ENCODE assay signal across 21 cellular contexts in the genomic region with DNA sequence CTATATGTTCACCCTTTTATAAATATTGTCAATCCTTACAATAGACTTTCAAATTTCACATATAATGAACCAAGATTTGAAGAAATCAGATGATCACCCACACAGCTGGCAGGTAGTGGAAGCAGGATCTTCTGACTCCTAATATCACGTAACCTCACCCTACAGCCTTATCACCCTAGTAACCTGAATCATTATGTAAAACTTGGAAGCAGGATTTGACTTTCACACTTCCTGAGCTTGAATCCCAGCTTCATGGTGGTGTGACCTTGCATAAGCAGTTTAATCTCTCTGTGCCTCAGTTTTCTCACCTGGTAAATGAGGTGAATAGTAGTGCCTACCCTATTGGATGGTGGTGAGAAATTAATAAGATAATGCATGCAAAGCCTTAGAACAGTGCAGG. TPM values are rescaled to one million over a fixed set of nuclear protein-coding genes. Genes with fewer than 3 reads are reported as not detected.
DNase-seq lines count a peak whose midpoint lies in the region; ATAC-seq, FAIRE-seq and TF ChIP-seq lines count a peak whose summit lies in the region.
"Had no signal": no experiment of that assay in that cellular context is flagged by ENCODE, and none has a peak within 500 bp of the region (broad histone marks: within the 10 kb centered on the region; RNA-seq: fewer than 3 reads in every experiment).

No MANE protein-coding gene starts in this region.

- peaks cover 4% of the 10 kb centered on the region for H3K36me3 Mint-ChIP-seq in activated T-helper 2 cell treated with anti-CD3 and anti-CD28 coated beads, Interferon-gamma antibody, Interleukin-2, Interleukin-4, amounts not matched to agents 10 μg/mL and 5 μg/mL and 100 μg/mL, durations not matched to agents 14 hours and 24 hours and 36 hours (ENCODE audit: low read depth)

- no peaks in the 10 kb centered on the region for H3K27me3 Mint-ChIP-seq in activated T-helper 2 cell treated with anti-CD3 and anti-CD28 coated beads, Interferon-gamma antibody, Interleukin-2, Interleukin-4, amounts not matched to agents 10 μg/mL and 5 μg/mL and 100 μg/mL, durations not matched to agents 14 hours and 24 hours and 36 hours (ENCODE audit: low read depth)

- no peak overlapping the region for H3K18ac ChIP-seq in mesenchymal stem cell (ENCODE audit: low read depth in 1 of 2, low read length in 2 of 2)

- no peak overlapping the region for H3K27ac Mint-ChIP-seq in activated T-helper 2 cell treated with anti-CD3 and anti-CD28 coated beads, Interferon-gamma antibody, Interleukin-2, Interleukin-4, amounts not matched to agents 10 μg/mL and 5 μg/mL and 100 μg/mL, durations not matched to agents 14 hours and 24 hours and 36 hours

- no peak overlapping the region for H3K14ac ChIP-seq in mesenchymal stem cell (ENCODE audit: low read length in 2 of 2)

- no peak overlapping the region for H4K91ac ChIP-seq in mesenchymal stem cell (ENCODE audit: low read length)

- TF ChIP-seq POLR2A in A549 (IDR thresholded peaks at IDR 0.05; ENCODE audit: low read length), result no peak
- no peak for TF ChIP-seq POLR2A in body of pancreas (IDR thresholded peaks at IDR 0.05)

- H3K9me3 ChIP-seq in A549 (peaks cover 27% of the 10 kb centered on the region), mesenchymal stem cell (ENCODE audit: control insufficient read depth, low read length) (peaks cover 17% of the 10 kb centered on the region), smooth muscle cell (replicated peaks; ENCODE audit: low read depth) (no peaks in the 10 kb centered on the region), body of pancreas (no peaks in the 10 kb centered on the region)

- intact Hi-C loops in activated T-helper 2 cell treated with anti-CD3 and anti-CD28 coated beads, Interferon-gamma antibody, Interleukin-2, Interleukin-4, amounts not matched to agents 10 μg/mL and 5 μg/mL and 100 μg/mL, durations not matched to agents 14 hours and 24 hours and 36 hours (cut with micrococcal nuclease), result no loop called here
- intact Hi-C loops in body of pancreas (cut with DNase I), result no loop called here

- H3K4me2 ChIP-seq in A549, result no peak overlapping the region
- no peak overlapping the region for H3K4me2 ChIP-seq in mesenchymal stem cell (ENCODE audit: low read length, poor library complexity, severe bottlenecking)
- peak overlapping the region; percentile 42 for H3K4me2 ChIP-seq in smooth muscle cell

- CTCF ChIA-PET in A549 (lab: Yijun Ruan, JAX), result interaction anchor here (0.7 to 1.1 kb wide), 2 partner anchors 60 to 75 kb away, joined by 3 to 4 read pairs; no protein-coding TSS in a partner anchor

- peaks cover 2% of the 10 kb centered on the region for H3K4me1 Mint-ChIP-seq in activated T-helper 2 cell treated with anti-CD3 and anti-CD28 coated beads, Interferon-gamma antibody, Interleukin-2, Interleukin-4, amounts not matched to agents 10 μg/mL and 5 μg/mL and 100 μg/mL, durations not matched to agents 14 hours and 24 hours and 36 hours (ENCODE audit: low read depth)
- H3K4me1 Mint-ChIP-seq: CD4-positive, alpha-beta memory T cell had no signal

- H3K4ac ChIP-seq in mesenchymal stem cell (ENCODE audit: low read depth in 1 of 2, low read length in 2 of 2), result no peak overlapping the region

- H3K36me3 ChIP-seq in mesenchymal stem cell (ENCODE audit: control insufficient read depth in 1 of 2, insufficient read depth in 2 of 2, low read depth in 1 of 2, low read length in 2 of 2), result peaks cover 0 to 5% of the 10 kb centered on the region in 2 experiments
- H3K36me3 ChIP-seq in smooth muscle cell (ENCODE audit: low read depth), result no peaks in the 10 kb centered on the region
- H3K36me3 ChIP-seq in body of pancreas (replicated peaks in 1 of 2; ENCODE audit: insufficient read depth in 1 of 2, low read depth in 2 of 2), result no peaks in the 10 kb centered on the region

- peaks cover 14% of the 10 kb centered on the region for H3K4me1 ChIP-seq in A549
- H3K4me1 ChIP-seq in mesenchymal stem cell (ENCODE audit: control insufficient read depth, insufficient read depth, low read depth, low read length), result peaks cover 9% of the 10 kb centered on the region
- peaks cover 20% of the 10 kb centered on the region for H3K4me1 ChIP-seq in smooth muscle cell (ENCODE audit: low read depth)
- H3K4me1 ChIP-seq in body of pancreas, result no peaks in the 10 kb centered on the region

- POLR2A ChIA-PET in A549 (lab: Yijun Ruan, JAX), result no interaction called here

- TF ChIP-seq CTCF in A549 (IDR thresholded peaks at IDR 0.05), result no peak
- TF ChIP-seq CTCF in smooth muscle cell (IDR thresholded peaks at IDR 0.05; ENCODE audit: borderline replicate concordance, insufficient read depth, poor library complexity, severe bottlenecking), result no peak
- no peak for TF ChIP-seq CTCF in body of pancreas (IDR thresholded peaks at IDR 0.05)

- peaks cover 24% of the 10 kb centered on the region for H3K9me3 Mint-ChIP-seq in activated T-helper 2 cell treated with anti-CD3 and anti-CD28 coated beads, Interferon-gamma antibody, Interleukin-2, Interleukin-4, amounts not matched to agents 10 μg/mL and 5 μg/mL and 100 μg/mL, durations not matched to agents 14 hours and 24 hours and 36 hours

- no peak overlapping the region for H2BK12ac ChIP-seq in mesenchymal stem cell (ENCODE audit: low read length in 2 of 2)

- TF ChIP-seq RAD21 in A549 (conservative IDR thresholded peaks at IDR 0.05 in 1 of 2, IDR thresholded peaks at IDR 0.05 in 1 of 2), result no peak

- no peak for ATAC-seq in A549
- no peak for ATAC-seq in body of pancreas

- peak overlapping the region in 1 of 2 experiments; percentile 23 for H3K23ac ChIP-seq in mesenchymal stem cell (ENCODE audit: low read length in 2 of 2)

- peak overlapping the region; percentile 19 for H2AK5ac ChIP-seq in mesenchymal stem cell (ENCODE audit: low read length, severe bottlenecking)

- no peak overlapping the region for H2AFZ ChIP-seq in mesenchymal stem cell (ENCODE audit: low read depth, low read length)
- no peak overlapping the region for H2AFZ ChIP-seq in smooth muscle cell (ENCODE audit: low read depth)

- peaks cover 20% of the 10 kb centered on the region for H3F3A ChIP-seq in smooth muscle cell (ENCODE audit: low read depth)

- H3K4me3 ChIP-seq in A549 (no peak overlapping the region), mesenchymal stem cell (ENCODE audit: insufficient read depth in 1 of 2, low read depth in 1 of 2, low read length in 2 of 2) (no peak overlapping the region), smooth muscle cell (no peak overlapping the region), body of pancreas (no peak overlapping the region)

- WGBS in A549 (ENCODE audit: missing lambda C conversion rate), result 88% methylated on average over 1 of the region's 1 CpG
- 100% methylated on average over 1 of the region's 1 CpG for WGBS in mesenchymal stem cell
- WGBS in smooth muscle cell (ENCODE audit: low lambda C conversion rate), result 97% methylated on average over 1 of the region's 1 CpG
- 89% methylated on average over 1 of the region's 1 CpG for WGBS in body of pancreas, 2 donors

- H2BK120ac ChIP-seq in mesenchymal stem cell (ENCODE audit: low read depth, low read length), result no peak overlapping the region

- no peaks in the 10 kb centered on the region for H3K79me2 ChIP-seq in smooth muscle cell (ENCODE audit: low read depth)

- peaks cover 15% of the 10 kb centered on the region for H3K79me1 ChIP-seq in mesenchymal stem cell (replicated peaks; ENCODE audit: low read length, poor library complexity, severe bottlenecking)

- H3K27me3 ChIP-seq in mesenchymal stem cell (ENCODE audit: control insufficient read depth in 1 of 2, insufficient read depth in 1 of 2, low read length in 2 of 2), result no peaks in the 10 kb centered on the region
- H3K27me3 ChIP-seq in smooth muscle cell (ENCODE audit: low read depth), result no peaks in the 10 kb centered on the region
- H3K27me3 ChIP-seq in body of pancreas, result no peaks in the 10 kb centered on the region

- no peak overlapping the region for H4K8ac ChIP-seq in mesenchymal stem cell (ENCODE audit: low read length)

- no peak overlapping the region for H2BK15ac ChIP-seq in mesenchymal stem cell (ENCODE audit: low read depth, poor library complexity, severe bottlenecking)

- TF ChIP-seq EP300 in A549 (IDR thresholded peaks at IDR 0.05), result no peak

- H3K27ac ChIP-seq in A549, result no peak overlapping the region
- peak overlapping the region; percentile 61 for H3K27ac ChIP-seq in mesenchymal stem cell (ENCODE audit: low read length, poor library complexity, severe bottlenecking)
- peak overlapping the region; percentile 81 for H3K27ac ChIP-seq in smooth muscle cell (ENCODE audit: low read depth)
- H3K27ac ChIP-seq in body of pancreas, result no peak overlapping the region

- H3K9ac ChIP-seq in mesenchymal stem cell (ENCODE audit: low read length) (no peak overlapping the region), smooth muscle cell (ENCODE audit: low read depth) (no peak overlapping the region)

- no peak overlapping the region for H3K4me3 Mint-ChIP-seq in activated T-helper 2 cell treated with anti-CD3 and anti-CD28 coated beads, Interferon-gamma antibody, Interleukin-2, Interleukin-4, amounts not matched to agents 10 μg/mL and 5 μg/mL and 100 μg/mL, durations not matched to agents 14 hours and 24 hours and 36 hours (ENCODE audit: low read depth)
- H3K4me3 Mint-ChIP-seq: CD4-positive, alpha-beta memory T cell had no signal

- DNase-seq in A549 (ENCODE audit: low read depth in 1 of 2, low spot score in 1 of 2) (no peak), NCI-H526 treated with DMSO at 0.1 percent for 48 hours (lab: John Stamatoyannopoulos, UW) (peak; percentile 22), mesenchymal stem cell (no peak), smooth muscle cell (lab: John Stamatoyannopoulos, UW; ENCODE audit: unreplicated experiment) (no peak), medulla oblongata (ENCODE audit: extremely low spot score) (no peak), body of pancreas (no peak)
- no peak for DNase-seq in activated T-helper 2 cell treated with anti-CD3 and anti-CD28 coated beads, Interferon-gamma antibody, Interleukin-2, Interleukin-4, amounts not matched to agents 10 μg/mL and 5 μg/mL and 100 μg/mL, durations not matched to agents 14 hours and 24 hours and 36 hours (ENCODE audit: low spot score)
- DNase-seq: 8988T; C1 segment of cervical spinal cord; Calu3; CD4-positive, alpha-beta memory T cell; COR-L47; DMS53; DMS79 treated with DMSO at 0.1 percent for 48 hours; GF-D8; GOT3; HCEC 1CT had no signal

- no peak overlapping the region for H2BK5ac ChIP-seq in mesenchymal stem cell (ENCODE audit: low read depth, low read length, poor library complexity, severe bottlenecking)

- peak; percentile 39 for FAIRE-seq in A549 (lab: Jason Lieb, UNC)
- FAIRE-seq: GM12891, GM18507, H54 had no signal

- H4K20me1 ChIP-seq in smooth muscle cell (ENCODE audit: low read depth), result no peaks in the 10 kb centered on the region

RNA-seq across cellular contexts. Expression of gene SPTLC3, which starts 16.4 kb away (rescaled TPM):
- 0.54 and 0.57 TPM in 2 replicates for polyA plus RNA-seq in A549 (2011; rRNA removed)
- polyA plus RNA-seq in A549 (2012; cell fraction: cytosol; rRNA removed), result under 0.01 and 0.05 TPM in 2 replicates
- 0.12 TPM in 1 of 2 replicates, not detected in the other for polyA plus RNA-seq in A549 (2012; cell fraction: nucleus; rRNA removed)
- 0.04 to 0.18 TPM (median 0.10 TPM) in 3 replicates for polyA plus RNA-seq in A549 (2017; fragmentation: RNase III; extraction: RNeasy Plus Mini Kit Qiagen cat#74134 plus additional on column Dnase treatment)
- polyA minus RNA-seq in A549 (2011; rRNA and poly(A)+ RNA removed), result 0.39 and 0.74 TPM in 2 replicates
- 2.1 TPM for polyA plus RNA-seq in mesenchymal stem cell (2013, experiment 1 of 2)
- polyA plus RNA-seq in mesenchymal stem cell (2013, experiment 2 of 2), result 1.7 TPM
- total RNA-seq in smooth muscle cell, result 6.2 and 34.9 TPM in 2 replicates
- 2.5 and 5.3 TPM in 2 replicates for polyA plus RNA-seq in smooth muscle cell
- total RNA-seq in activated T-helper 2 cell treated with anti-CD3 and anti-CD28 coated beads, Interferon-gamma antibody, Interleukin-2, Interleukin-4, amounts not matched to agents 10 μg/mL and 5 μg/mL and 100 μg/mL, durations not matched to agents 14 hours and 24 hours and 36 hours, result 0.68 and 0.80 TPM in 2 replicates
- total RNA-seq in body of pancreas, result 10 to 100 TPM in 1 of 2 donors, 1 to 10 TPM in 1; 5.3 to 18.4 TPM
- total RNA-seq: G401 had no signal

Comparison
In these comparisons a context has a peak if more than half of its experiments do, and no peak if none do; other contexts are left out.
1. H3K27ac ChIP-seq: peak in mesenchymal stem cell (single experiment) and smooth muscle cell (single experiment); none in A549 (0 of 2) and body of pancreas (0 of 4).